ENCODE assay signal across 13 cellular contexts in genomic region chrX:106039920-106040319, GRCh38. TPM values are rescaled to one million over a fixed set of nuclear protein-coding genes. Genes with fewer than 3 reads are reported as not detected.
DNase-seq lines count a peak whose midpoint lies in the region; ATAC-seq, FAIRE-seq and TF ChIP-seq lines count a peak whose summit lies in the region.
"Had no signal": no experiment of that assay in that cellular context is flagged by ENCODE, and none has a peak within 500 bp of the region (broad histone marks: within the 10 kb centered on the region; RNA-seq: fewer than 3 reads in every experiment).

No MANE protein-coding gene starts in this region.

- H3K4me1 ChIP-seq in H9 (ENCODE audit: insufficient read depth, low read length) (no peaks in the 10 kb centered on the region), OCI-LY3 (ENCODE audit: low read length) (no peaks in the 10 kb centered on the region), pancreas (no peaks in the 10 kb centered on the region)

- H3K36me3 ChIP-seq in OCI-LY3 (replicated peaks; ENCODE audit: low read depth, low read length) (no peaks in the 10 kb centered on the region), pancreas (no peaks in the 10 kb centered on the region)

- H2BK120ac ChIP-seq in H9 (ENCODE audit: low read depth, low read length, poor library complexity, severe bottlenecking), result no peak overlapping the region

- H2AFZ ChIP-seq in H9 (ENCODE audit: low read length), result no peak overlapping the region
- no peak overlapping the region for H2AFZ ChIP-seq in OCI-LY3 (ENCODE audit: low read depth, low read length)

- H2AK5ac ChIP-seq in H9 (ENCODE audit: insufficient read length, low read length), result no peak overlapping the region

- no peak overlapping the region for H3K18ac ChIP-seq in H9 (ENCODE audit: insufficient read length, low read depth, low read length)

- no peak overlapping the region for H3T11ph ChIP-seq in H9 (ENCODE audit: low read length)

- no peak overlapping the region for H3K27ac ChIP-seq in H9 (ENCODE audit: insufficient read length, low read depth, low read length)
- no peak overlapping the region for H3K27ac ChIP-seq in OCI-LY3 (ENCODE audit: low read length)
- H3K27ac ChIP-seq in pancreas, result no peak overlapping the region
- H3K27ac ChIP-seq: skin epidermis had no signal

- H4K5ac ChIP-seq in H9 (ENCODE audit: insufficient read length, low read depth, low read length), result no peak overlapping the region

- H3K9ac ChIP-seq in H9 (ENCODE audit: extremely low read depth, insufficient read length, low read length) (no peak overlapping the region), OCI-LY3 (ENCODE audit: low read length) (no peak overlapping the region)

- H3K27ac Mint-ChIP-seq in H9, result no peak overlapping the region
- H3K27ac Mint-ChIP-seq: immature natural killer cell; stimulated activated naive CD8-positive, alpha-beta T cell treated with anti-CD3 and anti-CD28 coated beads, Interleukin-15, Interleukin-2, amounts not matched to agents 100 ng/mL and 50 ng/mL, for 24 hours had no signal

- no peak overlapping the region for H3K23ac ChIP-seq in H9 (ENCODE audit: insufficient read length, low read depth, low read length)

- H4K8ac ChIP-seq in H9 (replicated peaks; ENCODE audit: insufficient read length, low read depth, low read length), result no peak overlapping the region

- no peak overlapping the region for H2BK15ac ChIP-seq in H9 (ENCODE audit: low read depth, low read length)

- no peak overlapping the region for H2BK5ac ChIP-seq in H9 (ENCODE audit: insufficient read length, low read length)

- peak; percentile 58 to 89 (median 86) for ATAC-seq in pancreas
- no peak for ATAC-seq in GM19463 (IDR thresholded peaks at IDR 0.05; ENCODE audit: unreplicated experiment)

- H3K56ac ChIP-seq in H9 (ENCODE audit: insufficient read length, low read depth, low read length), result no peak overlapping the region

- no peak overlapping the region for H2BK12ac ChIP-seq in H9 (ENCODE audit: insufficient read length, low read depth, low read length)

- peaks cover 28 to 80% of the 10 kb centered on the region in 2 experiments for H3K9me3 Mint-ChIP-seq in H9
- H3K9me3 Mint-ChIP-seq: stimulated activated naive CD8-positive, alpha-beta T cell treated with anti-CD3 and anti-CD28 coated beads, Interleukin-15, Interleukin-2, amounts not matched to agents 100 ng/mL and 50 ng/mL, for 24 hours had no signal

- H3K23me2 ChIP-seq in H9 (ENCODE audit: insufficient read length, low read depth, low read length, poor library complexity, severe bottlenecking), result no peaks in the 10 kb centered on the region

- H4K91ac ChIP-seq in H9 (ENCODE audit: insufficient read length, low read depth, low read length), result no peak overlapping the region

- H3K9me3 ChIP-seq in H9 (ENCODE audit: control insufficient read depth, low read depth, low read length), result peaks cover 32% of the 10 kb centered on the region
- no peaks in the 10 kb centered on the region for H3K9me3 ChIP-seq in OCI-LY3 (ENCODE audit: insufficient read depth, low read length)
- no peaks in the 10 kb centered on the region for H3K9me3 ChIP-seq in pancreas

- no CpG with 5 or more reads among the region's 2 CpGs for WGBS in H9 (ENCODE audit: extremely low coverage, insufficient read length, low lambda C conversion rate)
- WGBS in pancreas, 2 donors, result 4 to 8% methylated on average over 2 of the region's 2 CpGs

- no peaks in the 10 kb centered on the region for H4K20me1 ChIP-seq in H9 (ENCODE audit: control insufficient read depth, insufficient read depth, insufficient read length)
- H4K20me1 ChIP-seq in OCI-LY3 (ENCODE audit: insufficient read depth, low read length), result no peaks in the 10 kb centered on the region

- H3K14ac ChIP-seq in H9 (ENCODE audit: insufficient read depth, low read length), result no peak overlapping the region

- H3K4me2 ChIP-seq in H9 (ENCODE audit: insufficient read depth, insufficient read length, low read length), result no peak overlapping the region
- peak overlapping the region; percentile 28; the same call in 1 of the 2 replicates for H3K4me2 ChIP-seq in OCI-LY3 (ENCODE audit: low read length)

- H3K4me3 Mint-ChIP-seq in H9, result no peak overlapping the region
- H3K4me3 Mint-ChIP-seq: immature natural killer cell; stimulated activated naive CD8-positive, alpha-beta T cell treated with anti-CD3 and anti-CD28 coated beads, Interleukin-15, Interleukin-2, amounts not matched to agents 100 ng/mL and 50 ng/mL, for 24 hours had no signal

- H3K4me1 Mint-ChIP-seq in H9, result no peaks in the 10 kb centered on the region
- H3K4me1 Mint-ChIP-seq: immature natural killer cell had no signal

- H2BK20ac ChIP-seq in H9 (ENCODE audit: low read depth, low read length, poor library complexity, severe bottlenecking), result no peak overlapping the region

- no peaks in the 10 kb centered on the region; the same call in none of the 2 replicates for H3K27me3 Mint-ChIP-seq in H9 (ENCODE audit: low read depth)
- H3K27me3 Mint-ChIP-seq: stimulated activated naive CD8-positive, alpha-beta T cell treated with anti-CD3 and anti-CD28 coated beads, Interleukin-15, Interleukin-2, amounts not matched to agents 100 ng/mL and 50 ng/mL, for 24 hours had no signal

- no peak for DNase-seq in H9
- no peak for DNase-seq in epithelial cell of proximal tubule (ENCODE audit: low read depth)
- DNase-seq in pancreas, result peak in 2 of 6 donors; percentile 1 to 29
- DNase-seq in NCI-H748 treated with DMSO at 0.1 percent for 48 hours (lab: John Stamatoyannopoulos, UW), result no peak
- no peak for DNase-seq in GM19238 (ENCODE audit: insufficient read length, low spot score)
- DNase-seq: activated CD4-positive, alpha-beta T cell treated with anti-CD3 and anti-CD28 coated beads, Interleukin-2, amount 50 U/mL, for 48 hours; cerebellar nuclear complex; immature natural killer cell; NCI-H69 had no signal

- H3K4me3 ChIP-seq in OCI-LY3 (ENCODE audit: low read length) (no peak overlapping the region), epithelial cell of proximal tubule (ENCODE audit: low read depth, low read length) (no peak overlapping the region), pancreas (no peak overlapping the region)
- H3K4me3 ChIP-seq: skin epidermis had no signal

- FAIRE-seq in pancreas (lab: Jason Lieb, UNC), result peak; percentile 76

- TF ChIP-seq CTCF in H9 (conservative IDR thresholded peaks at IDR 0.05) (peak; percentile 46; the same call in 2 of the 3 replicates), OCI-LY3 (IDR thresholded peaks at IDR 0.05; ENCODE audit: low read depth, low read length) (peak; percentile 46), epithelial cell of proximal tubule (conservative IDR thresholded peaks at IDR 0.05; ENCODE audit: low read depth, low read length) (peak; percentile 60), pancreas (IDR thresholded peaks at IDR 0.05) (peak in 2 of 4 donors; percentile 50 to 51)

- H3K79me1 ChIP-seq in H9 (ENCODE audit: insufficient read depth, low read depth, low read length, poor library complexity, severe bottlenecking), result no peaks in the 10 kb centered on the region

- intact Hi-C loops in pancreas (cut with DNase I), result no loop called here

- H3K27me3 ChIP-seq in H9 (ENCODE audit: insufficient read depth, low read length) (no peaks in the 10 kb centered on the region), OCI-LY3 (ENCODE audit: low read depth, low read length) (no peaks in the 10 kb centered on the region), pancreas (no peaks in the 10 kb centered on the region)

- H3K36me3 Mint-ChIP-seq in H9 (ENCODE audit: insufficient read depth in 1 of 3, low read depth in 3 of 3), result no peaks in the 10 kb centered on the region
- H3K36me3 Mint-ChIP-seq: immature natural killer cell had no signal

- H3K79me2 ChIP-seq in H9 (ENCODE audit: insufficient read depth, low read length) (no peaks in the 10 kb centered on the region), OCI-LY3 (ENCODE audit: low read length) (no peaks in the 10 kb centered on the region)

- no peak overlapping the region for H3K4ac ChIP-seq in H9 (ENCODE audit: low read depth, low read length)

RNA-seq across cellular contexts. Expression of gene SERPINA7, which starts 1.4 kb away (rescaled TPM):
- not detected in 2 replicates for total RNA-seq in H9 (2021)
- total RNA-seq in epithelial cell of proximal tubule, result not detected in 2 replicates
- under 1 TPM in 5 of 6 donors, not detected in 1; 0.12 to 0.32 (median 0.20) TPM for total RNA-seq in pancreas
- polyA plus RNA-seq in pancreas, result under 1 TPM; 0.04 to 0.31 TPM
- polyA plus RNA-seq: immature natural killer cell had no signal
